Comparison of ENCODE assay signal across 21 cellular contexts in genomic region chr19:30898353-30899103, GRCh38.
A peak's percentile ranks its signal among the peaks of the same experiment; 100 is the strongest.
DNase-seq lines count a peak whose midpoint lies in the region; ATAC-seq, FAIRE-seq and TF ChIP-seq lines count a peak whose summit lies in the region.
"Had no signal": no experiment of that assay in that cellular context is flagged by ENCODE, and none has a peak within 500 bp of the region (broad histone marks: within the 10 kb centered on the region; RNA-seq: fewer than 3 reads in every experiment).

No MANE protein-coding gene starts in this region.

- BruUV-seq in K562 (replicated peaks; lab: Mats Ljungman, UMichigan) = no TSS peak

- no peaks in the 10 kb centered on the region for H3K36me3 Mint-ChIP-seq in stimulated activated memory B cell treated with anti-CD40 and anti-IgM and Interleukin-4, amounts not matched to agents 10 μg/mL and 1 μg/mL and 100 μg/mL, for 72 hours
- H3K36me3 Mint-ChIP-seq: CD8-positive, alpha-beta memory T cell had no signal

- H3K9me3 Mint-ChIP-seq in stimulated activated memory B cell treated with anti-CD40 and anti-IgM and Interleukin-4, amounts not matched to agents 10 μg/mL and 1 μg/mL and 100 μg/mL, for 72 hours = peaks cover 5% of the 10 kb centered on the region
- H3K9me3 Mint-ChIP-seq: CD8-positive, alpha-beta memory T cell had no signal

- 25% methylated on average over 5 of the region's 5 CpGs for WGBS in A549 (ENCODE audit: missing lambda C conversion rate)
- 3% methylated on average over 5 of the region's 5 CpGs for WGBS in K562 (ENCODE audit: insufficient coverage, low coverage, missing lambda C conversion rate)

- no peaks in the 10 kb centered on the region for H3K27me3 Mint-ChIP-seq in stimulated activated memory B cell treated with anti-CD40 and anti-IgM and Interleukin-4, amounts not matched to agents 10 μg/mL and 1 μg/mL and 100 μg/mL, for 72 hours

- no peak overlapping the region for H3K4me3 Mint-ChIP-seq in stimulated activated memory B cell treated with anti-CD40 and anti-IgM and Interleukin-4, amounts not matched to agents 10 μg/mL and 1 μg/mL and 100 μg/mL, for 72 hours
- H3K4me3 Mint-ChIP-seq: CD8-positive, alpha-beta memory T cell had no signal

- in situ Hi-C loops in K562 (cut with MboI) = no loop called here

- H4K20me1 ChIP-seq in K562 (replicated peaks; ENCODE audit: control insufficient read depth, insufficient read depth, low read length) = no peaks in the 10 kb centered on the region
- H4K20me1 ChIP-seq: BLaER1 treated with 17β-estradiol and CSF1 and Interleukin-3, amounts not matched to agents 10 nM and 100 nM had no signal

- TF ChIP-seq POLR2A in A549 (IDR thresholded peaks at IDR 0.05; ENCODE audit: low read length) (no peak), K562 (conservative IDR thresholded peaks at IDR 0.05) (no peak)

- TF ChIP-seq EP300 in A549 (IDR thresholded peaks at IDR 0.05) = no peak
- TF ChIP-seq EP300 in K562 (IDR thresholded peaks at IDR 0.05; ENCODE audit: low read length) = no peak

- H3K4me2 ChIP-seq in A549 (no peak overlapping the region), K562 (ENCODE audit: insufficient read depth, low read length) (no peak overlapping the region)
- H3K4me2 ChIP-seq: BLaER1 treated with 17β-estradiol and CSF1 and Interleukin-3, amounts not matched to agents 10 nM and 100 nM had no signal

- peaks cover 5% of the 10 kb centered on the region; the same call in 1 of the 3 replicates for H3K9me3 ChIP-seq in A549
- no peaks in the 10 kb centered on the region for H3K9me3 ChIP-seq in K562 (replicated peaks; ENCODE audit: control insufficient read depth, insufficient read depth, low read depth, low read length)

- no peak for TF ChIP-seq CTCF in A549 (IDR thresholded peaks at IDR 0.05)
- no peak for TF ChIP-seq CTCF in K562 (IDR thresholded peaks at IDR 0.05 in 2 of 3, conservative IDR thresholded peaks at IDR 0.05 in 1 of 3; ENCODE audit: insufficient read depth in 2 of 3, low read depth in 1 of 3, low read length in 3 of 3)

- H3K27me3 ChIP-seq in H7 (ENCODE audit: control insufficient read depth, insufficient read depth, low read length) (no peaks in the 10 kb centered on the region), K562 (ENCODE audit: control insufficient read depth in 2 of 2, insufficient read depth in 2 of 2, low read length in 2 of 2) (no peaks in the 10 kb centered on the region)
- H3K27me3 ChIP-seq: BLaER1 treated with 17β-estradiol and CSF1 and Interleukin-3, amounts not matched to agents 10 nM and 100 nM had no signal

- no peak overlapping the region for H2AFZ ChIP-seq in K562 (ENCODE audit: low read depth, low read length)

- no peak overlapping the region for H3K27ac Mint-ChIP-seq in stimulated activated memory B cell treated with anti-CD40 and anti-IgM and Interleukin-4, amounts not matched to agents 10 μg/mL and 1 μg/mL and 100 μg/mL, for 72 hours
- H3K27ac Mint-ChIP-seq: CD8-positive, alpha-beta memory T cell had no signal

- intact Hi-C loops in K562 (cut with micrococcal nuclease) = no loop called here

- CTCF ChIA-PET in A549 (lab: Yijun Ruan, JAX) = interaction anchor here (0.9 to 1.1 kb wide), 2 partner anchors 10 to 335 kb away, joined by 3 to 4 read pairs; no protein-coding TSS in a partner anchor
- CTCF ChIA-PET in K562 (lab: Yijun Ruan, JAX; ENCODE audit: low intra/inter-chr PET ratio) = no interaction called here

- H3K36me3 ChIP-seq in H7 (replicated peaks; ENCODE audit: control insufficient read depth, insufficient read depth, low read length) = no peaks in the 10 kb centered on the region
- no peaks in the 10 kb centered on the region for H3K36me3 ChIP-seq in K562 (ENCODE audit: control insufficient read depth, insufficient read depth, low read length)
- H3K36me3 ChIP-seq: BLaER1 treated with 17β-estradiol and CSF1 and Interleukin-3, amounts not matched to agents 10 nM and 100 nM had no signal

- no peaks in the 10 kb centered on the region for H3K9me1 ChIP-seq in K562 (ENCODE audit: control insufficient read depth, insufficient read depth, low read length)

- no peaks in the 10 kb centered on the region for H3K4me1 Mint-ChIP-seq in stimulated activated memory B cell treated with anti-CD40 and anti-IgM and Interleukin-4, amounts not matched to agents 10 μg/mL and 1 μg/mL and 100 μg/mL, for 72 hours
- H3K4me1 Mint-ChIP-seq: CD8-positive, alpha-beta memory T cell had no signal

- no peak for DNase-seq in A549 (ENCODE audit: low read depth in 1 of 2, low spot score in 1 of 2)
- DNase-seq in H7 = peak; percentile 61
- no peak for DNase-seq in K562 (ENCODE audit: extremely low read depth in 1 of 4, low spot score in 3 of 4)
- peak; percentile 56 for DNase-seq in iPS-NIHi7 (ENCODE audit: extremely low spot score)
- DNase-seq: CD8-positive, alpha-beta memory T cell; DMS53; EL; NCI-H1092 treated with DMSO at 0.1 percent for 48 hours; NCI-H146; NCI-H2029 treated with DMSO at 0.1 percent for 48 hours; NCI-H2171; NCI-H446; PC-3 had no signal

- TF ChIP-seq RAD21 in A549 (conservative IDR thresholded peaks at IDR 0.05 in 1 of 2, IDR thresholded peaks at IDR 0.05 in 1 of 2) (no peak), K562 (CRISPR knock-in tag; conservative IDR thresholded peaks at IDR 0.05 in 1 of 2, IDR thresholded peaks at IDR 0.05 in 1 of 2) (no peak)

- FAIRE-seq in A549 (lab: Jason Lieb, UNC) = peak; percentile 59
- FAIRE-seq in K562 (lab: Jason Lieb, UNC) = no peak
- FAIRE-seq: GM12892, GM18507, HTR-8/SVneo had no signal

- ATAC-seq in A549 = no peak
- no peak for ATAC-seq in K562
- ATAC-seq in stimulated activated memory B cell treated with anti-CD40 and anti-IgM and Interleukin-4, amounts not matched to agents 10 μg/mL and 1 μg/mL and 100 μg/mL, for 72 hours = no peak
- ATAC-seq in HG03457 (IDR thresholded peaks at IDR 0.05; ENCODE audit: unreplicated experiment) = no peak
- no peak for ATAC-seq in GM21717 (IDR thresholded peaks at IDR 0.05; ENCODE audit: unreplicated experiment)
- ATAC-seq: PC-3 had no signal

- no peak overlapping the region for H3K9ac ChIP-seq in K562 (ENCODE audit: insufficient read depth in 1 of 2, low read depth in 2 of 2, low read length in 2 of 2)
- H3K9ac ChIP-seq: BLaER1 treated with 17β-estradiol and CSF1 and Interleukin-3, amounts not matched to agents 10 nM and 100 nM had no signal

- POLR2A ChIA-PET in A549 (lab: Yijun Ruan, JAX) (no interaction called here), K562 (lab: Yijun Ruan, JAX) (interaction anchor here (0.6 to 1.0 kb wide), 3 partner anchors 10 to 1623 kb away, joined by 3 to 5 read pairs (median 3); no protein-coding TSS in a partner anchor)

- H3K4me1 ChIP-seq in A549 (no peaks in the 10 kb centered on the region), K562 (replicated peaks in 1 of 2; ENCODE audit: control insufficient read depth in 2 of 2, insufficient read depth in 2 of 2, low read length in 2 of 2) (no peaks in the 10 kb centered on the region)

- H3K27ac ChIP-seq in A549 (no peak overlapping the region), K562 (ENCODE audit: extremely low read depth, low read depth, low read length) (no peak overlapping the region)
- H3K27ac ChIP-seq: BLaER1 treated with 17β-estradiol and CSF1 and Interleukin-3, amounts not matched to agents 10 nM and 100 nM; RWPE1 had no signal

- no peaks in the 10 kb centered on the region for H3K79me2 ChIP-seq in K562 (ENCODE audit: control insufficient read depth, insufficient read depth, low read length)

- H3K4me3 ChIP-seq in A549 (no peak overlapping the region), H7 (ENCODE audit: insufficient read depth, low read depth, low read length) (no peak overlapping the region), K562 (no peak overlapping the region)
- H3K4me3 ChIP-seq: BLaER1 treated with 17β-estradiol and CSF1 and Interleukin-3, amounts not matched to agents 10 nM and 100 nM had no signal

TF ChIP-seq in A549, 52 proteins besides CTCF, POLR2A, EP300 and RAD21:
- TF ChIP-seq HEYL (CRISPR knock-in tag; IDR thresholded peaks at IDR 0.05) = no peak
- no peak for TF ChIP-seq NPAS2 (CRISPR knock-in tag; IDR thresholded peaks at IDR 0.05; ENCODE audit: borderline replicate concordance)
- TF ChIP-seq CBX2 (IDR thresholded peaks at IDR 0.05; ENCODE audit: borderline replicate concordance, low read depth) = no peak
- TF ChIP-seq MAFK (IDR thresholded peaks at IDR 0.05; ENCODE audit: partially characterized antibody) = peak; percentile 11
- TF ChIP-seq NFE2L2 (conservative IDR thresholded peaks at IDR 0.05; ENCODE audit: low read length) = peak; percentile 94

TF ChIP-seq in K562, 482 proteins besides CTCF, POLR2A, EP300 and RAD21:
- TF ChIP-seq NCOA2 (IDR thresholded peaks at IDR 0.05; ENCODE audit: partially characterized antibody in 2 of 2) (peak in 1 of 2 experiments; percentile 55), E2F3 (CRISPR knock-in tag; IDR thresholded peaks at IDR 0.05) (no peak), MAFG (tag; conservative IDR thresholded peaks at IDR 0.05) (0 out of 2 replicates have a peak, but pooled peaks have one; percentile 10)

Comparison
In these comparisons a context has a peak if more than half of its experiments do, and no peak if none do; other contexts are left out.
1. DNase-seq: peak in H7 (single experiment) and iPS-NIHi7 (single experiment); none in A549 (0 of 2) and K562 (0 of 4).
2. Of the 35 proteins assayed by ChIP-seq in both K562 and A549: peak only in K562: none; only in A549: MAFK; in both: none; in neither: 34.